In the genomic region with DNA sequence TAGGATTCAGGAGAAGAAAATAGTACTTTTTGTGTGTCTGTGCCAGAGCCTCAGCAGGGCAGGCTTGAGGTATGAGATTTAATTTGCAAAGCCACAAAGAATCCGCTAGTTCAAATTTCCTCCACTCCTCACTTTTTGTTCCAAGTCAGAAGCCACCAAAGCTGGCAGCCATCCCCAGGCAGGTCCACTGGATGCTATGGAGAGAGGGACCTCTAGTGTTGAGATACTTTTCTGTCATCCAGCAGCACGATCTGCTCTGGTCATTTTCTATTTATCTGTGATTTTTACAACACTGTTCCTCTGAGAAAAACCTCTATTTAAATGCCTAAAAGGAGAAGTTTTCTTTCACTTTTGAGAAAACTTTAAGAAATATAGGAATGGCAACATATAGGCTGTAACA, we compare ENCODE assay signal across 8 cellular contexts.
DNase-seq lines count a peak whose midpoint lies in the region; ATAC-seq and TF ChIP-seq lines count a peak whose summit lies in the region.

No MANE protein-coding gene starts in this region.

- TF ChIP-seq CTCF in LNCaP clone FGC (IDR thresholded peaks at IDR 0.05; ENCODE audit: control insufficient read depth, extremely low read depth, insufficient read depth), result peak; percentile 86
- TF ChIP-seq CTCF in foreskin fibroblast (IDR thresholded peaks at IDR 0.05; ENCODE audit: low read depth, low read length), result peak; percentile 53
- TF ChIP-seq CTCF in omental fat pad (IDR thresholded peaks at IDR 0.05), result no peak

- no peak overlapping the region for H3K4me3 ChIP-seq in LNCaP clone FGC (ENCODE audit: low read depth, low read length)
- H3K4me3 ChIP-seq in foreskin fibroblast (ENCODE audit: low read depth in 1 of 2, low read length in 2 of 2), result no peak overlapping the region

- peak; percentile 93 for ATAC-seq in SK-N-SH treated with all-trans-retinoic acid at 6 μM for 48 hours
- ATAC-seq in omental fat pad (ENCODE audit: low FRiP score), result peak; percentile 41
- ATAC-seq in HG03135 (IDR thresholded peaks at IDR 0.05; ENCODE audit: unreplicated experiment), result no peak

- DNase-seq in DMS153 (lab: John Stamatoyannopoulos, UW), result peak; percentile 33
- DNase-seq in DMS153 treated with DMSO at 0.1 percent for 48 hours (lab: John Stamatoyannopoulos, UW; ENCODE audit: unreplicated experiment), result no peak
- no peak for DNase-seq in LNCaP clone FGC (ENCODE audit: low read depth)
- DNase-seq in foreskin fibroblast, result peak; percentile 48 to 76
- DNase-seq in omental fat pad (ENCODE audit: low spot score), result no peak
- DNase-seq in NCI-H524 treated with DMSO at 0.1 percent for 48 hours (lab: John Stamatoyannopoulos, UW), result no peak

TF ChIP-seq in SK-N-SH treated with all-trans-retinoic acid at 6 μM for 48 hours, 23 proteins besides CTCF, POLR2A, EP300 and RAD21:
- TF ChIP-seq, protein P1, sequence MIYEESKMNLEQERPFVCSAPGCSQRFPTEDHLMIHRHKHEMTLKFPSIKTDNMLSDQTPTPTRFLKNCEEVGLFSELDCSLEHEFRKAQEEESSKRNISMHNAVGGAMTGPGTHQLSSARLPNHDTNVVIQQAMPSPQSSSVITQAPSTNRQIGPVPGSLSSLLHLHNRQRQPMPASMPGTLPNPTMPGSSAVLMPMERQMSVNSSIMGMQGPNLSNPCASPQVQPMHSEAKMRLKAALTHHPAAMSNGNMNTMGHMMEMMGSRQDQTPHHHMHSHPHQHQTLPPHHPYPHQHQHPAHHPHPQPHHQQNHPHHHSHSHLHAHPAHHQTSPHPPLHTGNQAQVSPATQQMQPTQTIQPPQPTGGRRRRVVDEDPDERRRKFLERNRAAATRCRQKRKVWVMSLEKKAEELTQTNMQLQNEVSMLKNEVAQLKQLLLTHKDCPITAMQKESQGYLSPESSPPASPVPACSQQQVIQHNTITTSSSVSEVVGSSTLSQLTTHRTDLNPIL (CRISPR knock-in tag; IDR thresholded peaks at IDR 0.05; ENCODE audit: low read depth), result no peak
- no peak for TF ChIP-seq CSDC2 (CRISPR knock-in tag; IDR thresholded peaks at IDR 0.05)
- TF ChIP-seq ZNF565 (CRISPR knock-in tag; conservative IDR thresholded peaks at IDR 0.05; ENCODE audit: low read depth), result no peak
- TF ChIP-seq ARNTL (CRISPR knock-in tag; IDR thresholded peaks at IDR 0.05; ENCODE audit: borderline replicate concordance, low read depth), result no peak
- TF ChIP-seq ZC3H10 (CRISPR knock-in tag; IDR thresholded peaks at IDR 0.05), result no peak
- no peak for TF ChIP-seq BACH2 (CRISPR knock-in tag; IDR thresholded peaks at IDR 0.05; ENCODE audit: borderline replicate concordance)
- TF ChIP-seq TOX (CRISPR knock-in tag; IDR thresholded peaks at IDR 0.05; ENCODE audit: borderline replicate concordance), result no peak
- no peak for TF ChIP-seq OSR1 (CRISPR knock-in tag; IDR thresholded peaks at IDR 0.05)
TF ChIP-seq in SK-N-SH treated with all-trans-retinoic acid at 6 μM for 48 hours: peak in this region for 0.

Comparison
In these comparisons a context has a peak if more than half of its experiments do, and no peak if none do; other contexts are left out.
1. DNase-seq: peak in DMS153 (single experiment) and foreskin fibroblast (2 of 2); none in DMS153 treated with DMSO at 0.1 percent for 48 hours (single experiment), LNCaP clone FGC (single experiment), omental fat pad (single experiment) and NCI-H524 treated with DMSO at 0.1 percent for 48 hours (single experiment).
2. CTCF ChIP-seq: peak in LNCaP clone FGC (single experiment) and foreskin fibroblast (single experiment); none in omental fat pad (0 of 3).